ENCODE assay signal across 8 cellular contexts in genomic region chr13:100434010-100434763, GRCh38.
DNase-seq lines count a peak whose midpoint lies in the region; ATAC-seq and TF ChIP-seq lines count a peak whose summit lies in the region.

No MANE protein-coding gene starts in this region.

- H3K4me1 ChIP-seq in RWPE2 (ENCODE audit: insufficient read depth, poor library complexity, severe bottlenecking) (peaks cover 10% of the 10 kb centered on the region), mesenchymal stem cell (ENCODE audit: control insufficient read depth, insufficient read depth, low read depth, low read length) (peaks cover 9% of the 10 kb centered on the region), sigmoid colon (no peaks in the 10 kb centered on the region)

- no peak overlapping the region for H3K14ac ChIP-seq in mesenchymal stem cell (ENCODE audit: low read length in 2 of 2)

- no peak for TF ChIP-seq POLR2A in sigmoid colon (IDR thresholded peaks at IDR 0.05)

- H2BK120ac ChIP-seq in mesenchymal stem cell (ENCODE audit: low read depth, low read length): no peak overlapping the region

- TF ChIP-seq CTCF in RWPE2 (IDR thresholded peaks at IDR 0.05; ENCODE audit: poor library complexity, severe bottlenecking) (no peak), sigmoid colon (IDR thresholded peaks at IDR 0.05) (no peak)

- H4K91ac ChIP-seq in mesenchymal stem cell (ENCODE audit: low read length): no peak overlapping the region

- no peaks in the 10 kb centered on the region for H3K9me3 ChIP-seq in RWPE2 (ENCODE audit: severe bottlenecking)
- no peaks in the 10 kb centered on the region for H3K9me3 ChIP-seq in mesenchymal stem cell (ENCODE audit: control insufficient read depth, low read length)
- H3K9me3 ChIP-seq in sigmoid colon: no peaks in the 10 kb centered on the region

- H2BK15ac ChIP-seq in mesenchymal stem cell (ENCODE audit: low read depth, poor library complexity, severe bottlenecking): no peak overlapping the region

- H2BK5ac ChIP-seq in mesenchymal stem cell (ENCODE audit: low read depth, low read length, poor library complexity, severe bottlenecking): peak overlapping the region; percentile 92

- ATAC-seq in GM18861 (IDR thresholded peaks at IDR 0.05; ENCODE audit: unreplicated experiment) (peak; percentile 94), HG02678 (IDR thresholded peaks at IDR 0.05; ENCODE audit: unreplicated experiment) (peak; percentile 81), RWPE2 (ENCODE audit: low read depth) (peak; percentile 70)

- H3K36me3 ChIP-seq in RWPE2 (ENCODE audit: low read depth): no peaks in the 10 kb centered on the region
- H3K36me3 ChIP-seq in mesenchymal stem cell (ENCODE audit: control insufficient read depth in 1 of 2, insufficient read depth in 2 of 2, low read depth in 1 of 2, low read length in 2 of 2): peaks cover 4 to 35% of the 10 kb centered on the region in 2 experiments
- H3K36me3 ChIP-seq in sigmoid colon: no peaks in the 10 kb centered on the region

- WGBS in mesenchymal stem cell: 57% methylated on average over 5 of the region's 5 CpGs
- 58 to 66% methylated on average over 5 of the region's 5 CpGs for WGBS in sigmoid colon, 2 donors

- H3K79me1 ChIP-seq in mesenchymal stem cell (replicated peaks; ENCODE audit: low read length, poor library complexity, severe bottlenecking): peaks cover 18% of the 10 kb centered on the region

- no peak overlapping the region for H3K27ac ChIP-seq in RWPE2 (ENCODE audit: poor library complexity, severe bottlenecking)
- H3K27ac ChIP-seq in mesenchymal stem cell (ENCODE audit: low read length, poor library complexity, severe bottlenecking): peak overlapping the region; percentile 91
- H3K27ac ChIP-seq in sigmoid colon: no peak overlapping the region

- peak overlapping the region; percentile 19 for H4K8ac ChIP-seq in mesenchymal stem cell (ENCODE audit: low read length)

- no peak overlapping the region for H3K4ac ChIP-seq in mesenchymal stem cell (ENCODE audit: low read depth in 1 of 2, low read length in 2 of 2)

- no peaks in the 10 kb centered on the region for H3K27me3 ChIP-seq in RWPE2 (ENCODE audit: insufficient read depth, poor library complexity, severe bottlenecking)
- no peaks in the 10 kb centered on the region for H3K27me3 ChIP-seq in mesenchymal stem cell (ENCODE audit: control insufficient read depth in 1 of 2, insufficient read depth in 1 of 2, low read length in 2 of 2)
- no peaks in the 10 kb centered on the region for H3K27me3 ChIP-seq in sigmoid colon

- DNase-seq in RWPE2 (ENCODE audit: low spot score) (no peak), mesenchymal stem cell (peak; percentile 51), DMS 273 treated with DMSO at 0.1 percent for 48 hours (lab: John Stamatoyannopoulos, UW) (no peak), NCI-H345 (lab: John Stamatoyannopoulos, UW) (no peak), sigmoid colon (no peak), COLO829 (ENCODE audit: low spot score) (no peak)

- H2AFZ ChIP-seq in mesenchymal stem cell (ENCODE audit: low read depth, low read length): no peak overlapping the region

- peak overlapping the region in 1 of 2 experiments; percentile 72 for H3K18ac ChIP-seq in mesenchymal stem cell (ENCODE audit: low read depth in 1 of 2, low read length in 2 of 2)

- H2AK5ac ChIP-seq in mesenchymal stem cell (ENCODE audit: low read length, severe bottlenecking): peak overlapping the region; percentile 83

- intact Hi-C loops in sigmoid colon (cut with DNase I): no loop called here

- H3K23ac ChIP-seq in mesenchymal stem cell (ENCODE audit: low read length in 2 of 2): no peak overlapping the region

- H3K4me3 ChIP-seq in RWPE2 (ENCODE audit: severe bottlenecking) (no peak overlapping the region), mesenchymal stem cell (ENCODE audit: insufficient read depth in 1 of 2, low read depth in 1 of 2, low read length in 2 of 2) (no peak overlapping the region), sigmoid colon (no peak overlapping the region)

- no peak overlapping the region for H2BK12ac ChIP-seq in mesenchymal stem cell (ENCODE audit: low read length in 2 of 2)

- H3K4me2 ChIP-seq in mesenchymal stem cell (ENCODE audit: low read length, poor library complexity, severe bottlenecking): no peak overlapping the region

- H3K9ac ChIP-seq in mesenchymal stem cell (ENCODE audit: low read length): no peak overlapping the region

- TF ChIP-seq EP300 in sigmoid colon (IDR thresholded peaks at IDR 0.05): no peak
